Comparison of ENCODE assay signal across 9 cellular contexts in genomic region chr3:182909318-182910040, GRCh38.
DNase-seq lines count a peak whose midpoint lies in the region; ATAC-seq, FAIRE-seq and TF ChIP-seq lines count a peak whose summit lies in the region.
"Had no signal": no experiment of that assay in that cellular context is flagged by ENCODE, and none has a peak within 500 bp of the region (broad histone marks: within the 10 kb centered on the region; RNA-seq: fewer than 3 reads in every experiment).

No MANE protein-coding gene starts in this region.

- H3K27ac ChIP-seq in astrocyte (ENCODE audit: low read depth, low read length), result no peak overlapping the region
- H3K27ac ChIP-seq: BLaER1 had no signal

- no peak for FAIRE-seq in astrocyte (lab: Jason Lieb, UNC)

- H3K79me2 ChIP-seq in astrocyte (ENCODE audit: insufficient read depth, low read length), result no peaks in the 10 kb centered on the region

- H3K4me3 ChIP-seq in astrocyte (ENCODE audit: insufficient read depth, low read depth, low read length), result no peak overlapping the region
- H3K4me3 ChIP-seq: BLaER1 had no signal

- TF ChIP-seq CTCF in astrocyte (IDR thresholded peaks at IDR 0.05; ENCODE audit: insufficient read depth, low read depth, low read length) (peak; percentile 52), mesothelial cell of epicardium (IDR thresholded peaks at IDR 0.05; ENCODE audit: unreplicated experiment) (peak; percentile 71)

- H2AFZ ChIP-seq in astrocyte (ENCODE audit: low read depth, low read length), result no peak overlapping the region

- peaks cover 10% of the 10 kb centered on the region for H3K4me1 Mint-ChIP-seq in astrocyte (ENCODE audit: low read depth, unreplicated experiment)
- H3K4me1 Mint-ChIP-seq in mesothelial cell of epicardium, result peaks cover 18% of the 10 kb centered on the region

- H3K27ac Mint-ChIP-seq in astrocyte (ENCODE audit: unreplicated experiment) (peak overlapping the region; percentile 67), mesothelial cell of epicardium (no peak overlapping the region)

- no peaks in the 10 kb centered on the region for H4K20me1 ChIP-seq in astrocyte (ENCODE audit: insufficient read depth, low read length)
- H4K20me1 ChIP-seq: BLaER1 had no signal

- H3K36me3 Mint-ChIP-seq in astrocyte (ENCODE audit: low read depth, unreplicated experiment) (peaks cover 1% of the 10 kb centered on the region), mesothelial cell of epicardium (peaks cover 6% of the 10 kb centered on the region)

- no peaks in the 10 kb centered on the region for H3K9me3 Mint-ChIP-seq in astrocyte (ENCODE audit: unreplicated experiment)
- no peaks in the 10 kb centered on the region for H3K9me3 Mint-ChIP-seq in mesothelial cell of epicardium

- no peaks in the 10 kb centered on the region for H3K27me3 ChIP-seq in astrocyte (ENCODE audit: insufficient read depth, low read length)
- H3K27me3 ChIP-seq: BLaER1 had no signal

- no peak overlapping the region for H3K4me3 Mint-ChIP-seq in astrocyte (ENCODE audit: unreplicated experiment)
- no peak overlapping the region for H3K4me3 Mint-ChIP-seq in mesothelial cell of epicardium

- no peak for ATAC-seq in GM19467 (IDR thresholded peaks at IDR 0.05; ENCODE audit: unreplicated experiment)
- no peak for ATAC-seq in GM18498 (IDR thresholded peaks at IDR 0.05; ENCODE audit: unreplicated experiment)
- no peak for ATAC-seq in HG02884 (IDR thresholded peaks at IDR 0.05; ENCODE audit: unreplicated experiment)

- H3K4me1 ChIP-seq in astrocyte (ENCODE audit: insufficient read depth, low read length), result no peaks in the 10 kb centered on the region

- DNase-seq in DMS 273 (lab: John Stamatoyannopoulos, UW; ENCODE audit: unreplicated experiment) (peak; percentile 40), DMS 273 treated with DMSO at 0.1 percent for 48 hours (lab: John Stamatoyannopoulos, UW) (no peak), astrocyte (ENCODE audit: low read depth) (peak; percentile 16), mesothelial cell of epicardium (ENCODE audit: low spot score in 2 of 2, unreplicated experiment in 2 of 2) (no peak)

- H3K4me2 ChIP-seq in astrocyte (ENCODE audit: low read length), result no peak overlapping the region
- H3K4me2 ChIP-seq: BLaER1 had no signal

- H3K9me3 ChIP-seq in astrocyte (ENCODE audit: insufficient read depth, low read depth, low read length), result no peaks in the 10 kb centered on the region
- H3K9me3 ChIP-seq: BLaER1 had no signal

- H3K9ac ChIP-seq in astrocyte (ENCODE audit: low read length), result no peak overlapping the region
- H3K9ac ChIP-seq: BLaER1 had no signal

- peak; percentile 53; the same call in 1 of the 2 replicates for TF ChIP-seq RAD21 in Ishikawa (IDR thresholded peaks at IDR 0.05; ENCODE audit: low read depth)

- H3K27me3 Mint-ChIP-seq in astrocyte (ENCODE audit: low read depth, unreplicated experiment), result no peaks in the 10 kb centered on the region
- no peaks in the 10 kb centered on the region for H3K27me3 Mint-ChIP-seq in mesothelial cell of epicardium (ENCODE audit: low read depth)

- H3K36me3 ChIP-seq in astrocyte (ENCODE audit: insufficient read depth, low read length), result no peaks in the 10 kb centered on the region

- TF ChIP-seq EP300 in Ishikawa (IDR thresholded peaks at IDR 0.05; ENCODE audit: borderline replicate concordance), result no peak

TF ChIP-seq in Ishikawa, 13 proteins besides CTCF, POLR2A, EP300 and RAD21:
- TF ChIP-seq TEAD4 (IDR thresholded peaks at IDR 0.05), result no peak
- no peak for TF ChIP-seq ZBTB7A (IDR thresholded peaks at IDR 0.05; ENCODE audit: low read depth)
- TF ChIP-seq MAX (IDR thresholded peaks at IDR 0.05), result no peak
- no peak for TF ChIP-seq FOXM1 (IDR thresholded peaks at IDR 0.05; ENCODE audit: borderline replicate concordance, low read depth)
- no peak for TF ChIP-seq TCF12 (IDR thresholded peaks at IDR 0.05; ENCODE audit: low read depth)
- TF ChIP-seq NFIC (IDR thresholded peaks at IDR 0.05), result no peak
- no peak for TF ChIP-seq REST (IDR thresholded peaks at IDR 0.05; ENCODE audit: low read depth)
- no peak for TF ChIP-seq TAF1 (IDR thresholded peaks at IDR 0.05; ENCODE audit: low read depth)
- no peak for TF ChIP-seq EGR1 (IDR thresholded peaks at IDR 0.05)
- TF ChIP-seq CEBPB (IDR thresholded peaks at IDR 0.05), result no peak
- no peak for TF ChIP-seq YY1 (IDR thresholded peaks at IDR 0.05; ENCODE audit: low read depth)
- TF ChIP-seq USF1 (IDR thresholded peaks at IDR 0.05), result no peak
- no peak for TF ChIP-seq CREB1 (IDR thresholded peaks at IDR 0.05; ENCODE audit: low read depth)

Comparison
In these comparisons a context has a peak if more than half of its experiments do, and no peak if none do; other contexts are left out.
1. DNase-seq: peak in DMS 273 (single experiment) and astrocyte (single experiment); none in DMS 273 treated with DMSO at 0.1 percent for 48 hours (single experiment) and mesothelial cell of epicardium (0 of 2).